In the genomic region with DNA sequence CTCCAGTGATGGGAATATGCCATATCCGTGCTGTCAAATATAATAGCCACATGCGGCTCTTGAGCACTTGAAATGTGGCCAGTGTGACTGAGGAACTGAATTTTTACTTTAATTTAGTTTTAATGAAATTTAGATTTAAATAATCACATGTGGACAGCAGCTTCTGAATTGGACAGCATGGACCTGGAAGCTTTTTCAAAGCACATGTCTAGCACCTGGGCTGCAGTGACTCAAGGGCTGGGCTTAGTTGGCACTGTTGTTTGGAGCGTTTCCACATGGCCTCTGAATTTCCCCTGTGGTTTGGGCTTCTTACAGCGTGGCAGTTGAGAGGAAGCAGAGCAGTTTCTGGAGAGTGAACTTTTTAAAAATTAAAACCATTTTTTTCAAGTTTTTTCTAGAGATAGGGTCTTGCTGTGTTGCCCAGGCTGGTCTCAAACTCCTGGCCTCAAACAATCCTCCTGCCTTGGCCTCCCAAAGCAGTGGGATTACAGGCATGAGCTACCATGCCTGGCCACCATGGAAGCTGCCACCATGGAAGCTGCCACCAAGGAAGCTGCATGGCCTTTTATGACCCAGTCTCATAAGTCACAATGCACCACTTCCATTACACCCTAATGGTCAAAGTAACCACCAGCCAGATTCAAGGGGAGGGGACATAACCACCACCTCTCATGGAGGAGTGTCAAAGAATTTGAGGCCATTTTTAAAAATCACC, we compare ENCODE assay signal across 10 cellular contexts. TPM values are rescaled to one million over a fixed set of nuclear protein-coding genes. Genes with fewer than 3 reads are reported as not detected.
A peak's percentile ranks its signal among the peaks of the same experiment; 100 is the strongest.
DNase-seq lines count a peak whose midpoint lies in the region; ATAC-seq and TF ChIP-seq lines count a peak whose summit lies in the region.
"Had no signal": no experiment of that assay in that cellular context is flagged by ENCODE, and none has a peak within 500 bp of the region (broad histone marks: within the 10 kb centered on the region; RNA-seq: fewer than 3 reads in every experiment).

No MANE protein-coding gene starts in this region.

- H3K36me3 ChIP-seq in MM.1S (replicated peaks; ENCODE audit: insufficient read depth, low read length) (no peaks in the 10 kb centered on the region), heart right ventricle (no peaks in the 10 kb centered on the region)

- no peaks in the 10 kb centered on the region for H3K27me3 ChIP-seq in MM.1S (replicated peaks; ENCODE audit: insufficient read depth, low read length)
- H3K27me3 ChIP-seq in heart right ventricle: no peaks in the 10 kb centered on the region
- H3K27me3 ChIP-seq: testis had no signal

- peaks cover 42% of the 10 kb centered on the region for H3K4me1 Mint-ChIP-seq in activated T-cell treated with anti-CD3 and anti-CD28 coated beads, Interleukin-2, amount 50 U/mL, for 4 hours (ENCODE audit: low read depth)

- no peaks in the 10 kb centered on the region for H3K9me3 Mint-ChIP-seq in activated T-cell treated with anti-CD3 and anti-CD28 coated beads, Interleukin-2, amount 50 U/mL, for 4 hours

- intact Hi-C loops in heart right ventricle (cut with DNase I): no loop called here

- 0 out of 2 replicates have a peak overlapping the region, but pooled peaks have one; percentile 7 for H3K4me2 ChIP-seq in MM.1S (ENCODE audit: low read depth, low read length)

- no peaks in the 10 kb centered on the region for H3K27me3 Mint-ChIP-seq in activated T-cell treated with anti-CD3 and anti-CD28 coated beads, Interleukin-2, amount 50 U/mL, for 4 hours (ENCODE audit: low read depth)

- H3K9me2 ChIP-seq in MM.1S (replicated peaks; ENCODE audit: insufficient read depth, low read length): no peaks in the 10 kb centered on the region

- H3K4me3 ChIP-seq in MM.1S (ENCODE audit: low read length) (no peak overlapping the region), heart right ventricle (no peak overlapping the region)
- H3K4me3 ChIP-seq: testis had no signal

- peak; percentile 84 to 89 for ATAC-seq in activated T-cell treated with anti-CD3 and anti-CD28 coated beads, Interleukin-2, amount 50 U/mL, for 4 hours
- peak in 5 of 8 donors; percentile 39 to 65 (median 59) for ATAC-seq in heart right ventricle
- peak; percentile 85 for ATAC-seq in stimulated activated naive CD8-positive, alpha-beta T cell treated with anti-CD3 and anti-CD28 coated beads, Interleukin-15, Interleukin-2, amounts not matched to agents 100 U/mL and 50 U/mL, for 24 hours
- ATAC-seq: HCT116 had no signal

- H3K9ac ChIP-seq in MM.1S (ENCODE audit: low read length): no peak overlapping the region

- no peaks in the 10 kb centered on the region for H3K36me3 Mint-ChIP-seq in activated T-cell treated with anti-CD3 and anti-CD28 coated beads, Interleukin-2, amount 50 U/mL, for 4 hours (ENCODE audit: insufficient read depth)

- H3F3A ChIP-seq in MM.1S (ENCODE audit: insufficient read depth, low read length): peaks cover 10% of the 10 kb centered on the region; the same call in 1 of the 2 replicates

- no peak overlapping the region for H2AFZ ChIP-seq in MM.1S (ENCODE audit: low read length)

- no peaks in the 10 kb centered on the region for H3K79me2 ChIP-seq in MM.1S (ENCODE audit: low read length)

- H3K9me3 ChIP-seq in MM.1S (replicated peaks; ENCODE audit: insufficient read depth, low read length): no peaks in the 10 kb centered on the region
- no peaks in the 10 kb centered on the region for H3K9me3 ChIP-seq in heart right ventricle
- H3K9me3 ChIP-seq: testis had no signal

- 26 to 27% methylated on average over 4 of the region's 4 CpGs for WGBS in heart right ventricle, 2 donors

- H3K4me1 ChIP-seq in MM.1S (ENCODE audit: low read length): peaks cover 26% of the 10 kb centered on the region
- H3K4me1 ChIP-seq in heart right ventricle: peaks cover 0 to 37% (median 26%) of the 10 kb centered on the region in 9 donors
- H3K4me1 ChIP-seq: testis had no signal

- H4K20me1 ChIP-seq in MM.1S (ENCODE audit: insufficient read depth, low read length): no peaks in the 10 kb centered on the region

- DNase-seq in MM.1S (peak; percentile 67), heart right ventricle (no peak), NCI-H1417 (lab: John Stamatoyannopoulos, UW) (no peak), NCI-H187 treated with DMSO at 0.1 percent for 48 hours (lab: John Stamatoyannopoulos, UW) (no peak), NCI-H2029 treated with DMSO at 0.1 percent for 48 hours (lab: John Stamatoyannopoulos, UW) (no peak), GM19240 (ENCODE audit: insufficient read length, low spot score) (no peak)
- peak; percentile 53 for DNase-seq in activated T-cell treated with anti-CD3 and anti-CD28 coated beads, Interleukin-2, amount 50 U/mL, for 4 hours
- DNase-seq in stimulated activated naive CD8-positive, alpha-beta T cell treated with anti-CD3 and anti-CD28 coated beads, Interleukin-15, Interleukin-2, amounts not matched to agents 100 U/mL and 50 U/mL, for 24 hours: peak; percentile 62
- DNase-seq: testis had no signal

- TF ChIP-seq CTCF in MM.1S (IDR thresholded peaks at IDR 0.05; ENCODE audit: low read length): no peak
- TF ChIP-seq CTCF in heart right ventricle (IDR thresholded peaks at IDR 0.05): no peak

- no peak overlapping the region for H3K27ac ChIP-seq in MM.1S (ENCODE audit: low read length)
- H3K27ac ChIP-seq in heart right ventricle: peak overlapping the region in 5 of 10 donors; percentile 13 to 52 (median 27)
- H3K27ac ChIP-seq: testis had no signal

- H3K4me3 Mint-ChIP-seq in activated T-cell treated with anti-CD3 and anti-CD28 coated beads, Interleukin-2, amount 50 U/mL, for 4 hours: no peak overlapping the region

RNA-seq across cellular contexts. Expression of a gene that starts 6.7 kb away (rescaled TPM):
- 10 to 100 TPM; 29.4 to 31.0 (median 30.9) TPM for total RNA-seq in activated T-cell treated with anti-CD3 and anti-CD28 coated beads, Interleukin-2, amount 50 U/mL, for 4 hours
- 100 to 1,000 TPM in 6 of 10 donors, 10 to 100 TPM in 4; 54.7 to 134 (median 106) TPM for total RNA-seq in heart right ventricle
- 10 to 100 TPM; 15.6 to 31.7 TPM for polyA plus RNA-seq in heart right ventricle

RNA-seq across cellular contexts. Expression of a gene that starts 37.5 kb away (rescaled TPM):
- total RNA-seq in activated T-cell treated with anti-CD3 and anti-CD28 coated beads, Interleukin-2, amount 50 U/mL, for 4 hours: not detected
- total RNA-seq in heart right ventricle: 1 to 10 TPM in 2 of 10 donors, under 1 TPM in 8; 0.22 to 1.7 (median 0.54) TPM
- under 1 TPM; 0.10 to 0.51 TPM for polyA plus RNA-seq in heart right ventricle

Comparison
In these comparisons a context has a peak if more than half of its experiments do, and no peak if none do; other contexts are left out.
1. DNase-seq: peak in MM.1S (single experiment), activated T-cell treated with anti-CD3 and anti-CD28 coated beads, Interleukin-2, amount 50 U/mL, for 4 hours (single experiment) and stimulated activated naive CD8-positive, alpha-beta T cell treated with anti-CD3 and anti-CD28 coated beads, Interleukin-15, Interleukin-2, amounts not matched to agents 100 U/mL and 50 U/mL, for 24 hours (single experiment); none in heart right ventricle (0 of 2), NCI-H1417 (0 of 3), NCI-H187 treated with DMSO at 0.1 percent for 48 hours (single experiment), NCI-H2029 treated with DMSO at 0.1 percent for 48 hours (single experiment) and GM19240 (single experiment).
2. Peak in every context shown above with its lines, with median percentiles within 50 percentile points of each other: ATAC-seq.